Comparison of ENCODE assay signal across 19 cellular contexts in the genomic region with DNA sequence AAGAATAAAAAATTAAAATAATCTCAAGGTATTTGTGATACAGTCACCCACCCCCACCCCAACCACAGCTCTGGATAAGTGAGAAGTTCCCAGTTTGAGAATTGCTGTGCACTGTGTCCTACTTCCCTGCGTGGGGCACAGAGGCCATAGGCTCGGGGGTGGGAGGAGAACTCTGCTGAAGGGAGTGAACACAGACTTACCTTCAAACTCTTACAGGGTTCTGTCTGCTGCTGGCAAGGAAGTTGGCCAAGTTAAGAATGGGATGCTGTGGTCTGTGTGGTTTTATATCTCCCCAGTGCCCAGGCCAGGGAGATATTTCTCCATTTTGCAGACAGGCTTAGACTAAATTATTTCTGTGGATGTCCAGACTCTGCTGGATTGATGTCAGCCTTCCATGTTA. TPM values are rescaled to one million over a fixed set of nuclear protein-coding genes. Genes with fewer than 3 reads are reported as not detected.
"Had no signal": no experiment of that assay in that cellular context is flagged by ENCODE, and none has a peak within 500 bp of the region (broad histone marks: within the 10 kb centered on the region; RNA-seq: fewer than 3 reads in every experiment).

No MANE protein-coding gene starts in this region.

- H3K27me3 ChIP-seq: adrenal gland, cardiac muscle cell, thyroid gland, vagina had no signal

- H3K4me3 Mint-ChIP-seq: activated naive CD4-positive, alpha-beta T cell treated with anti-CD3 and anti-CD28 coated beads, Interleukin-2, amount 50 U/mL, for 24 hours; nephron progenitor cell; stimulated activated naive B cell treated with anti-CD40 and anti-IgM and Interleukin-4, amounts not matched to agents 10 μg/mL and 1 μg/mL and 100 μg/mL, for 72 hours had no signal

- H3K27me3 Mint-ChIP-seq: activated naive CD4-positive, alpha-beta T cell treated with anti-CD3 and anti-CD28 coated beads, Interleukin-2, amount 50 U/mL, for 24 hours; progenitor cell of endocrine pancreas had no signal

- DNase-seq: activated CD4-positive, alpha-beta T cell treated with anti-CD3 and anti-CD28 coated beads, Interleukin-2, amount 50 U/mL, for 48 hours; activated CD4-positive, CD25-positive, alpha-beta regulatory T cell treated with anti-CD3 and anti-CD28 coated beads, Interleukin-2, amount 50 U/mL, for 72 hours; adrenal gland; hippocampal formation; mesendoderm; nephron progenitor cell; occipital lobe; right cardiac atrium; stimulated activated CD4-positive, alpha-beta T cell treated with anti-CD3 and anti-CD28 coated beads, Interleukin-15, amount 100 ng/mL, for 24 hours; stimulated activated CD4-positive, alpha-beta T cell treated with anti-CD3 and anti-CD28 coated beads, Interleukin-4, amount 100 ng/mL, for 1 hour; stimulated activated naive B cell treated with anti-CD40 and anti-IgM and Interleukin-4, amounts not matched to agents 10 μg/mL and 1 μg/mL and 100 μg/mL, for 72 hours; thyroid gland had no signal

- H3K27ac ChIP-seq: adrenal gland, cardiac muscle cell, skin epidermis, thyroid gland, vagina had no signal

- H3K36me3 Mint-ChIP-seq: activated naive CD4-positive, alpha-beta T cell treated with anti-CD3 and anti-CD28 coated beads, Interleukin-2, amount 50 U/mL, for 24 hours; stimulated activated naive B cell treated with anti-CD40 and anti-IgM and Interleukin-4, amounts not matched to agents 10 μg/mL and 1 μg/mL and 100 μg/mL, for 72 hours had no signal

- FAIRE-seq: colon, keratinocyte had no signal

- H3K4me1 Mint-ChIP-seq: activated naive CD4-positive, alpha-beta T cell treated with anti-CD3 and anti-CD28 coated beads, Interleukin-2, amount 50 U/mL, for 24 hours had no signal

- H3K9me3 Mint-ChIP-seq: activated naive CD4-positive, alpha-beta T cell treated with anti-CD3 and anti-CD28 coated beads, Interleukin-2, amount 50 U/mL, for 24 hours; nephron progenitor cell; stimulated activated naive B cell treated with anti-CD40 and anti-IgM and Interleukin-4, amounts not matched to agents 10 μg/mL and 1 μg/mL and 100 μg/mL, for 72 hours had no signal

- H3K4me3 ChIP-seq: adrenal gland, cardiac muscle cell, skin epidermis, thyroid gland, vagina had no signal

- H3K27ac Mint-ChIP-seq: activated naive CD4-positive, alpha-beta T cell treated with anti-CD3 and anti-CD28 coated beads, Interleukin-2, amount 50 U/mL, for 24 hours; nephron progenitor cell; progenitor cell of endocrine pancreas; stimulated activated naive B cell treated with anti-CD40 and anti-IgM and Interleukin-4, amounts not matched to agents 10 μg/mL and 1 μg/mL and 100 μg/mL, for 72 hours had no signal

RNA-seq across cellular contexts. Expression of gene SPTSSB, which starts 37.6 kb away (rescaled TPM):
- polyA plus RNA-seq: cardiac muscle cell had no signal
